ENCODE assay signal across 15 cellular contexts in genomic region chr6:1578293-1578745, GRCh38. TPM values are rescaled to one million over a fixed set of nuclear protein-coding genes. Genes with fewer than 3 reads are reported as not detected.
"Had no signal": no experiment of that assay in that cellular context is flagged by ENCODE, and none has a peak within 500 bp of the region (broad histone marks: within the 10 kb centered on the region; RNA-seq: fewer than 3 reads in every experiment).

No MANE protein-coding gene starts in this region.

- H3K4me1 Mint-ChIP-seq: activated CD4-positive, alpha-beta T cell treated with anti-CD3 and anti-CD28 coated beads, Interleukin-2, amount 10 ng/mL, durations not matched to agents 7 days and 5 days had no signal

- H3K9me3 ChIP-seq: body of pancreas, lower lobe of right lung, right lobe of liver had no signal

- DNase-seq: activated CD4-positive, alpha-beta T cell treated with anti-CD3 and anti-CD28 coated beads, Interleukin-2, amount 10 ng/mL, durations not matched to agents 7 days and 5 days; activated CD8-positive, alpha-beta T cell treated with anti-CD3 and anti-CD28 coated beads, Interleukin-2, amount 10 ng/mL, durations not matched to agents 7 days and 5 days; activated naive CD4-positive, alpha-beta T cell treated with anti-CD3 and anti-CD28 coated beads for 36 hours; activated T-cell treated with anti-CD3 and anti-CD28 coated beads, Interleukin-2, amount 50 U/mL, for 24 hours; body of pancreas; endodermal cell; hypothalamus; islet precursor cell; lower lobe of right lung; occipital lobe; right lobe of liver; stimulated activated CD4-positive, alpha-beta T cell treated with anti-CD3 and anti-CD28 coated beads, Interleukin-4, amount 100 ng/mL, for 1 hour; T1000 had no signal

- H3K4me3 Mint-ChIP-seq: activated CD4-positive, alpha-beta T cell treated with anti-CD3 and anti-CD28 coated beads, Interleukin-2, amount 10 ng/mL, durations not matched to agents 7 days and 5 days; activated CD8-positive, alpha-beta T cell treated with anti-CD3 and anti-CD28 coated beads, Interleukin-2, amount 10 ng/mL, durations not matched to agents 7 days and 5 days; activated naive CD4-positive, alpha-beta T cell treated with anti-CD3 and anti-CD28 coated beads for 36 hours; activated T-cell treated with anti-CD3 and anti-CD28 coated beads, Interleukin-2, amount 50 U/mL, for 24 hours; endodermal cell had no signal

- H3K4me3 ChIP-seq: body of pancreas, lower lobe of right lung, right lobe of liver, smooth muscle cell had no signal

- H3K36me3 ChIP-seq: lower lobe of right lung, right lobe of liver had no signal

- H3K4me1 ChIP-seq: lower lobe of right lung, right lobe of liver had no signal

- H3K9me3 Mint-ChIP-seq: activated CD4-positive, alpha-beta T cell treated with anti-CD3 and anti-CD28 coated beads, Interleukin-2, amount 10 ng/mL, durations not matched to agents 7 days and 5 days; activated naive CD4-positive, alpha-beta T cell treated with anti-CD3 and anti-CD28 coated beads for 36 hours; activated T-cell treated with anti-CD3 and anti-CD28 coated beads, Interleukin-2, amount 50 U/mL, for 24 hours; endodermal cell had no signal

- H3K27me3 ChIP-seq: body of pancreas, right lobe of liver had no signal

- H3K27ac ChIP-seq: body of pancreas, lower lobe of right lung, right lobe of liver had no signal

- H3K27ac Mint-ChIP-seq: activated CD4-positive, alpha-beta T cell treated with anti-CD3 and anti-CD28 coated beads, Interleukin-2, amount 10 ng/mL, durations not matched to agents 7 days and 5 days; activated CD8-positive, alpha-beta T cell treated with anti-CD3 and anti-CD28 coated beads, Interleukin-2, amount 10 ng/mL, durations not matched to agents 7 days and 5 days; activated naive CD4-positive, alpha-beta T cell treated with anti-CD3 and anti-CD28 coated beads for 36 hours; activated T-cell treated with anti-CD3 and anti-CD28 coated beads, Interleukin-2, amount 50 U/mL, for 24 hours; endodermal cell had no signal

- ATAC-seq: activated CD4-positive, CD25-positive, alpha-beta regulatory T cell treated with anti-CD3 and anti-CD28 coated beads, Interleukin-2, amount 50 U/mL, for 24 hours; activated CD8-positive, alpha-beta T cell treated with anti-CD3 and anti-CD28 coated beads, Interleukin-2, amount 10 ng/mL, durations not matched to agents 7 days and 5 days; body of pancreas; lower lobe of right lung; right lobe of liver had no signal

RNA-seq across cellular contexts. Expression of gene FOXC1, which starts 31.4 kb away (rescaled TPM):
- total RNA-seq: activated CD4-positive, alpha-beta T cell treated with anti-CD3 and anti-CD28 coated beads, Interleukin-2, amount 10 ng/mL, durations not matched to agents 7 days and 5 days; activated CD8-positive, alpha-beta T cell treated with anti-CD3 and anti-CD28 coated beads, Interleukin-2, amount 10 ng/mL, durations not matched to agents 7 days and 5 days; activated naive CD4-positive, alpha-beta T cell treated with anti-CD3 and anti-CD28 coated beads for 36 hours had no signal
